8 cellular contexts compared by ENCODE assay signal in genomic region chr19:41746593-41747227, GRCh38. TPM values are rescaled to one million over a fixed set of nuclear protein-coding genes. Genes with fewer than 3 reads are reported as not detected.
A peak's percentile ranks its signal among the peaks of the same experiment; 100 is the strongest.
DNase-seq lines count a peak whose midpoint lies in the region; ATAC-seq and TF ChIP-seq lines count a peak whose summit lies in the region.

No MANE protein-coding gene starts in this region.

- no peak for TF ChIP-seq POLR2A in adrenal gland (IDR thresholded peaks at IDR 0.05)

- no peaks in the 10 kb centered on the region for H3K9me3 ChIP-seq in adrenal gland (replicated peaks in 1 of 3)

- TF ChIP-seq CTCF in adrenal gland (IDR thresholded peaks at IDR 0.05): peak in 5 of 6 experiments; percentile 16 to 40 (median 31)

- H3K36me3 ChIP-seq in adrenal gland (replicated peaks in 1 of 2): no peaks in the 10 kb centered on the region

- 17 to 19% (median 18%) methylated on average over 11 of the region's 11 CpGs for WGBS in adrenal gland, 4 donors

- DNase-seq in ELR (ENCODE audit: low read depth): peak; percentile 60
- peak; percentile 71 for DNase-seq in NAMALWA (ENCODE audit: low spot score)
- peak in 6 of 7 donors; percentile 29 to 54 (median 36) for DNase-seq in adrenal gland
- DNase-seq in iris pigment epithelial cell (ENCODE audit: low read depth): peak; percentile 60
- peak; percentile 19 to 36 (median 29) for DNase-seq in stimulated activated CD4-positive, alpha-beta T cell treated with anti-CD3 and anti-CD28 coated beads, TNF-alpha, amount 100 ng/mL, for 48 hours (ENCODE audit: low read depth in 3 of 3)
- DNase-seq in sciatic nerve (ENCODE audit: low spot score): no peak

- H3K4me3 ChIP-seq in adrenal gland: no peak overlapping the region

- no peak overlapping the region for H3K27ac ChIP-seq in adrenal gland

- intact Hi-C loops in adrenal gland (cut with DNase I): no loop called here
- intact Hi-C loops in sciatic nerve (cut with DNase I): no loop called here

- H3K27me3 ChIP-seq in adrenal gland: peaks cover 12% of the 10 kb centered on the region

- peak; percentile 95 for ATAC-seq in SK-N-SH treated with all-trans-retinoic acid at 6 μM for 48 hours
- ATAC-seq in GM21390 (IDR thresholded peaks at IDR 0.05; ENCODE audit: unreplicated experiment): no peak
- ATAC-seq in sciatic nerve: no peak

- no peaks in the 10 kb centered on the region for H3K4me1 ChIP-seq in adrenal gland (replicated peaks in 1 of 2)

TF ChIP-seq in SK-N-SH treated with all-trans-retinoic acid at 6 μM for 48 hours, 23 proteins besides CTCF, POLR2A, EP300 and RAD21:
- TF ChIP-seq RARB (CRISPR knock-in tag; IDR thresholded peaks at IDR 0.05): no peak
- TF ChIP-seq ISL1 (CRISPR knock-in tag; IDR thresholded peaks at IDR 0.05): no peak
- TF ChIP-seq ZNF565 (CRISPR knock-in tag; conservative IDR thresholded peaks at IDR 0.05; ENCODE audit: low read depth): no peak
- no peak for TF ChIP-seq CSRNP3 (CRISPR knock-in tag; IDR thresholded peaks at IDR 0.05)
- no peak for TF ChIP-seq TOX (CRISPR knock-in tag; IDR thresholded peaks at IDR 0.05; ENCODE audit: borderline replicate concordance)
- no peak for TF ChIP-seq ZFP30 (CRISPR knock-in tag; IDR thresholded peaks at IDR 0.05)
- no peak for TF ChIP-seq ARNTL (CRISPR knock-in tag; IDR thresholded peaks at IDR 0.05; ENCODE audit: borderline replicate concordance, low read depth)
- TF ChIP-seq TCF4 (CRISPR knock-in tag; IDR thresholded peaks at IDR 0.05; ENCODE audit: borderline replicate concordance): no peak
- TF ChIP-seq ZC3H10 (CRISPR knock-in tag; IDR thresholded peaks at IDR 0.05): no peak

RNA-seq across cellular contexts. Expression of gene CEACAM6, which starts 8.6 kb away (rescaled TPM):
- under 1 TPM in 4 of 8 donors, not detected in 4; 0.14 to 0.76 (median 0.42) TPM for total RNA-seq in adrenal gland
- under 1 TPM in 2 of 3 donors, not detected in 1; 0.13 to 0.24 TPM for polyA plus RNA-seq in adrenal gland
- total RNA-seq in sciatic nerve: 1.1 TPM

RNA-seq across cellular contexts. Expression of gene CEACAM5, which starts 38.3 kb away (rescaled TPM):
- total RNA-seq in adrenal gland (under 1 TPM in 4 of 8 donors, not detected in 4; 0.06 to 0.72 (median 0.35) TPM), sciatic nerve (0.22 TPM)
- polyA plus RNA-seq in adrenal gland: under 1 TPM in 2 of 3 donors, not detected in 1; 0.27 to 0.40 TPM

RNA-seq across cellular contexts. Expression of gene CEACAM3, which starts 49.7 kb away (rescaled TPM):
- under 1 TPM in 2 of 8 donors, not detected in 6; 0.68 to 0.99 TPM for total RNA-seq in adrenal gland
- polyA plus RNA-seq in adrenal gland: under 1 TPM in 2 of 3 donors, not detected in 1; 0.30 to 0.32 TPM
- total RNA-seq in sciatic nerve: 3.3 TPM

RNA-seq across cellular contexts. Expression of gene CEACAM7, which starts 58.6 kb away (rescaled TPM):
- under 1 TPM in 2 of 8 donors, not detected in 6; 0.08 to 0.28 TPM for total RNA-seq in adrenal gland
- under 1 TPM in 2 of 3 donors, not detected in 1; 0.07 to 0.40 TPM for polyA plus RNA-seq in adrenal gland
- not detected for total RNA-seq in sciatic nerve
